Comparison of ENCODE assay signal across 1 cellular context in the genomic region with DNA sequence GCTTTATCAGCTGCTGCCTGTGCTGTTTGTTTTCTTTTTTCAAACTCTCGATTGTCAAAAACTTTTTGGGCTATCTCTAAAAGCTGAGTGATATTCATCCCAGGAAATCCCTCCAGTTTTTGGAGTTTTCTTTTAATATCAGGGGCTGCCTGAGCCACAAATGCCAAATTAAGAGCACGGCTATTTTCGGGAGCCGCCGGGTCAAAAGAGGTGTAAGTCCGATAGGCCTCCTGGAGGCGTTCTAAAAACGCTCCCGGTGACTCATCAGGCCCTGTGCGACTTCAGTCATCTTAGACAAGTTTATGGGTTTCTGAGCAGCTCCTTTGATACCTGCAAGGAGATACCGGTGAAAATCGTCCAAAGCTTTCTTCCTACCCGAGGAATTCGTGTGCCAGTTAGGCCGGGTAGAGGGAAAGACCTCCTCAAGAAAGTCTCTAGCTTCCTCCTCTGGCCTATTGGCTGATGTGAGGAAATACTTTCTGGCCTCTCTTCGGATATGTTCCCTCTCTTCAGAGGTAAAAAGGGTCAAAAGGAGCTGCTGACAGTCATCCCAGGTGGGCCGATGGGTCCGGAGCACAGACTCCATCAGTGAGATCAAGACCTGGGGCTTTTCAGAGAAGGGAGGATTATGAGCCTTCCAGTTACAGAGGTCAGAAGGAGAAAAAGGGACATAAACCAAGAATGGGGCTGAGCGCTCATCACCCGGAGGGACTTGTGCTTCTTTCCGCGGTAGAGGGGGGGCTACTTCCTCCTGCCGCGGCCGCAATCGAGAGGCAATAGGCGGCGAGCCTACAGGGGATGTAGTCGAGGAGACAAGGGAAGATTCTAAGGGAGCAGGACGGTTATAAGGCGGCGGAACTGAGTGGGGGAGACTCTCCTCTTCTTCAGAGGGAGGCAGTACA.
TF ChIP-seq lines count a peak whose summit lies in the region.

No MANE protein-coding gene starts in this region.

TF ChIP-seq in GM23338, 12 proteins besides CTCF, POLR2A, EP300 and RAD21 (continued from another document):
- TF ChIP-seq, protein P1, sequence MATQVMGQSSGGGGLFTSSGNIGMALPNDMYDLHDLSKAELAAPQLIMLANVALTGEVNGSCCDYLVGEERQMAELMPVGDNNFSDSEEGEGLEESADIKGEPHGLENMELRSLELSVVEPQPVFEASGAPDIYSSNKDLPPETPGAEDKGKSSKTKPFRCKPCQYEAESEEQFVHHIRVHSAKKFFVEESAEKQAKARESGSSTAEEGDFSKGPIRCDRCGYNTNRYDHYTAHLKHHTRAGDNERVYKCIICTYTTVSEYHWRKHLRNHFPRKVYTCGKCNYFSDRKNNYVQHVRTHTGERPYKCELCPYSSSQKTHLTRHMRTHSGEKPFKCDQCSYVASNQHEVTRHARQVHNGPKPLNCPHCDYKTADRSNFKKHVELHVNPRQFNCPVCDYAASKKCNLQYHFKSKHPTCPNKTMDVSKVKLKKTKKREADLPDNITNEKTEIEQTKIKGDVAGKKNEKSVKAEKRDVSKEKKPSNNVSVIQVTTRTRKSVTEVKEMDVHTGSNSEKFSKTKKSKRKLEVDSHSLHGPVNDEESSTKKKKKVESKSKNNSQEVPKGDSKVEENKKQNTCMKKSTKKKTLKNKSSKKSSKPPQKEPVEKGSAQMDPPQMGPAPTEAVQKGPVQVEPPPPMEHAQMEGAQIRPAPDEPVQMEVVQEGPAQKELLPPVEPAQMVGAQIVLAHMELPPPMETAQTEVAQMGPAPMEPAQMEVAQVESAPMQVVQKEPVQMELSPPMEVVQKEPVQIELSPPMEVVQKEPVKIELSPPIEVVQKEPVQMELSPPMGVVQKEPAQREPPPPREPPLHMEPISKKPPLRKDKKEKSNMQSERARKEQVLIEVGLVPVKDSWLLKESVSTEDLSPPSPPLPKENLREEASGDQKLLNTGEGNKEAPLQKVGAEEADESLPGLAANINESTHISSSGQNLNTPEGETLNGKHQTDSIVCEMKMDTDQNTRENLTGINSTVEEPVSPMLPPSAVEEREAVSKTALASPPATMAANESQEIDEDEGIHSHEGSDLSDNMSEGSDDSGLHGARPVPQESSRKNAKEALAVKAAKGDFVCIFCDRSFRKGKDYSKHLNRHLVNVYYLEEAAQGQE (IDR thresholded peaks at IDR 0.05; ENCODE audit: unreplicated experiment), result no peak
- no peak for TF ChIP-seq ZNF114 (CRISPR knock-in tag; IDR thresholded peaks at IDR 0.05)
- TF ChIP-seq, protein P2, sequence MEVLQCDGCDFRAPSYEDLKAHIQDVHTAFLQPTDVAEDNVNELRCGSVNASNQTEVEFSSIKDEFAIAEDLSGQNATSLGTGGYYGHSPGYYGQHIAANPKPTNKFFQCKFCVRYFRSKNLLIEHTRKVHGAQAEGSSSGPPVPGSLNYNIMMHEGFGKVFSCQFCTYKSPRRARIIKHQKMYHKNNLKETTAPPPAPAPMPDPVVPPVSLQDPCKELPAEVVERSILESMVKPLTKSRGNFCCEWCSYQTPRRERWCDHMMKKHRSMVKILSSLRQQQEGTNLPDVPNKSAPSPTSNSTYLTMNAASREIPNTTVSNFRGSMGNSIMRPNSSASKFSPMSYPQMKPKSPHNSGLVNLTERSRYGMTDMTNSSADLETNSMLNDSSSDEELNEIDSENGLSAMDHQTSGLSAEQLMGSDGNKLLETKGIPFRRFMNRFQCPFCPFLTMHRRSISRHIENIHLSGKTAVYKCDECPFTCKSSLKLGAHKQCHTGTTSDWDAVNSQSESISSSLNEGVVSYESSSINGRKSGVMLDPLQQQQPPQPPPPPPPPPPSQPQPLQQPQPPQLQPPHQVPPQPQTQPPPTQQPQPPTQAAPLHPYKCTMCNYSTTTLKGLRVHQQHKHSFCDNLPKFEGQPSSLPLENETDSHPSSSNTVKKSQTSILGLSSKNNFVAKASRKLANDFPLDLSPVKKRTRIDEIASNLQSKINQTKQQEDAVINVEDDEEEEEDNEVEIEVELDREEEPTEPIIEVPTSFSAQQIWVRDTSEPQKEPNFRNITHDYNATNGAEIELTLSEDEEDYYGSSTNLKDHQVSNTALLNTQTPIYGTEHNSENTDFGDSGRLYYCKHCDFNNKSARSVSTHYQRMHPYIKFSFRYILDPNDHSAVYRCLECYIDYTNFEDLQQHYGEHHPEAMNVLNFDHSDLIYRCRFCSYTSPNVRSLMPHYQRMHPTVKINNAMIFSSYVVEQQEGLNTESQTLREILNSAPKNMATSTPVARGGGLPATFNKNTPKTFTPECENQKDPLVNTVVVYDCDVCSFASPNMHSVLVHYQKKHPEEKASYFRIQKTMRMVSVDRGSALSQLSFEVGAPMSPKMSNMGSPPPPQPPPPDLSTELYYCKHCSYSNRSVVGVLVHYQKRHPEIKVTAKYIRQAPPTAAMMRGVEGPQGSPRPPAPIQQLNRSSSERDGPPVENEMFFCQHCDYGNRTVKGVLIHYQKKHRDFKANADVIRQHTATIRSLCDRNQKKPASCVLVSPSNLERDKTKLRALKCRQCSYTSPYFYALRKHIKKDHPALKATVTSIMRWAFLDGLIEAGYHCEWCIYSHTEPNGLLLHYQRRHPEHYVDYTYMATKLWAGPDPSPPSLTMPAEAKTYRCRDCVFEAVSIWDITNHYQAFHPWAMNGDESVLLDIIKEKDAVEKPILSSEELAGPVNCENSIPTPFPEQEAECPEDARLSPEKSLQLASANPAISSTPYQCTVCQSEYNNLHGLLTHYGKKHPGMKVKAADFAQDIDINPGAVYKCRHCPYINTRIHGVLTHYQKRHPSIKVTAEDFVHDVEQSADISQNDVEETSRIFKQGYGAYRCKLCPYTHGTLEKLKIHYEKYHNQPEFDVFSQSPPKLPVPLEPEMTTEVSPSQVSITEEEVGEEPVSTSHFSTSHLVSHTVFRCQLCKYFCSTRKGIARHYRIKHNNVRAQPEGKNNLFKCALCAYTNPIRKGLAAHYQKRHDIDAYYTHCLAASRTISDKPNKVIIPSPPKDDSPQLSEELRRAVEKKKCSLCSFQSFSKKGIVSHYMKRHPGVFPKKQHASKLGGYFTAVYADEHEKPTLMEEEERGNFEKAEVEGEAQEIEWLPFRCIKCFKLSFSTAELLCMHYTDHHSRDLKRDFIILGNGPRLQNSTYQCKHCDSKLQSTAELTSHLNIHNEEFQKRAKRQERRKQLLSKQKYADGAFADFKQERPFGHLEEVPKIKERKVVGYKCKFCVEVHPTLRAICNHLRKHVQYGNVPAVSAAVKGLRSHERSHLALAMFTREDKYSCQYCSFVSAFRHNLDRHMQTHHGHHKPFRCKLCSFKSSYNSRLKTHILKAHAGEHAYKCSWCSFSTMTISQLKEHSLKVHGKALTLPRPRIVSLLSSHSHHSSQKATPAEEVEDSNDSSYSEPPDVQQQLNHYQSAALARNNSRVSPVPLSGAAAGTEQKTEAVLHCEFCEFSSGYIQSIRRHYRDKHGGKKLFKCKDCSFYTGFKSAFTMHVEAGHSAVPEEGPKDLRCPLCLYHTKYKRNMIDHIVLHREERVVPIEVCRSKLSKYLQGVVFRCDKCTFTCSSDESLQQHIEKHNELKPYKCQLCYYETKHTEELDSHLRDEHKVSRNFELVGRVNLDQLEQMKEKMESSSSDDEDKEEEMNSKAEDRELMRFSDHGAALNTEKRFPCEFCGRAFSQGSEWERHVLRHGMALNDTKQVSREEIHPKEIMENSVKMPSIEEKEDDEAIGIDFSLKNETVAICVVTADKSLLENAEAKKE (CRISPR knock-in tag; IDR thresholded peaks at IDR 0.05), result no peak
